19 cellular contexts compared by ENCODE assay signal in genomic region chr13:36536546-36536945, GRCh38.
"Had no signal": no experiment of that assay in that cellular context is flagged by ENCODE, and none has a peak within 500 bp of the region (broad histone marks: within the 10 kb centered on the region; RNA-seq: fewer than 3 reads in every experiment).

No MANE protein-coding gene starts in this region.

- H3K4me3 ChIP-seq: esophagus muscularis mucosa, gastroesophageal sphincter, heart left ventricle, left lung, thyroid gland had no signal

- H3K36me3 ChIP-seq: esophagus muscularis mucosa, gastroesophageal sphincter, heart left ventricle, left lung, thyroid gland had no signal

- H3K4me1 ChIP-seq: gastroesophageal sphincter had no signal

- H3K36me3 Mint-ChIP-seq: activated naive CD4-positive, alpha-beta T cell treated with anti-CD3 and anti-CD28 coated beads, Interleukin-2, amount 10 ng/mL, durations not matched to agents 7 days and 5 days had no signal

- H3K27ac ChIP-seq: esophagus muscularis mucosa, gastroesophageal sphincter, heart left ventricle, left lung, thyroid gland had no signal

- H3K27me3 Mint-ChIP-seq: activated naive CD4-positive, alpha-beta T cell treated with anti-CD3 and anti-CD28 coated beads, Interleukin-2, amount 10 ng/mL, durations not matched to agents 7 days and 5 days had no signal

- DNase-seq: activated CD4-positive, alpha-beta T cell treated with anti-CD3 and anti-CD28 coated beads, Interleukin-2, amount 50 U/mL, for 1 hour; activated CD8-positive, alpha-beta memory T cell treated with anti-CD3 and anti-CD28 coated beads, Interleukin-2, amount 50 U/mL, for 48 hours; activated effector memory CD4-positive, alpha-beta T cell treated with Interleukin-2 at 50 U/mL for 16 hours; activated naive CD4-positive, alpha-beta T cell treated with anti-CD3 and anti-CD28 coated beads, Interleukin-2, amount 10 ng/mL, durations not matched to agents 7 days and 5 days; activated naive CD8-positive, alpha-beta T cell treated with anti-CD3 and anti-CD28 coated beads, Interleukin-2, amount 50 U/mL, for 24 hours; activated T-cell treated with anti-CD3 and anti-CD28 coated beads, Interleukin-2, amount 50 U/mL, for 48 hours; anterior cingulate cortex; effector CD8-positive, alpha-beta T cell; heart left ventricle; left lung; nephron progenitor cell; occipital lobe; posterior cingulate gyrus; retina; stimulated activated naive B cell treated with anti-CD40 and anti-IgM and Interleukin-4, amounts not matched to agents 10 μg/mL and 1 μg/mL and 100 μg/mL, for 72 hours; thyroid gland had no signal

- H3K4me3 Mint-ChIP-seq: activated naive CD4-positive, alpha-beta T cell treated with anti-CD3 and anti-CD28 coated beads, Interleukin-2, amount 10 ng/mL, durations not matched to agents 7 days and 5 days; activated naive CD8-positive, alpha-beta T cell treated with anti-CD3 and anti-CD28 coated beads, Interleukin-2, amount 50 U/mL, for 24 hours; mesothelial cell of epicardium; nephron progenitor cell; stimulated activated naive B cell treated with anti-CD40 and anti-IgM and Interleukin-4, amounts not matched to agents 10 μg/mL and 1 μg/mL and 100 μg/mL, for 72 hours had no signal

- H3K9me3 Mint-ChIP-seq: activated naive CD4-positive, alpha-beta T cell treated with anti-CD3 and anti-CD28 coated beads, Interleukin-2, amount 10 ng/mL, durations not matched to agents 7 days and 5 days had no signal

- H3K9me3 ChIP-seq: thyroid gland had no signal

- H3K27ac Mint-ChIP-seq: activated naive CD4-positive, alpha-beta T cell treated with anti-CD3 and anti-CD28 coated beads, Interleukin-2, amount 10 ng/mL, durations not matched to agents 7 days and 5 days; activated naive CD8-positive, alpha-beta T cell treated with anti-CD3 and anti-CD28 coated beads, Interleukin-2, amount 50 U/mL, for 24 hours; mesothelial cell of epicardium; nephron progenitor cell; stimulated activated naive B cell treated with anti-CD40 and anti-IgM and Interleukin-4, amounts not matched to agents 10 μg/mL and 1 μg/mL and 100 μg/mL, for 72 hours had no signal

- H3K27me3 ChIP-seq: gastroesophageal sphincter, heart left ventricle, left lung, thyroid gland had no signal

- ATAC-seq: activated naive CD8-positive, alpha-beta T cell treated with anti-CD3 and anti-CD28 coated beads, Interleukin-2, amount 50 U/mL, for 24 hours; gastroesophageal sphincter; heart left ventricle; left lung; stimulated activated naive B cell treated with anti-CD40 and anti-IgM and Interleukin-4, amounts not matched to agents 10 μg/mL and 1 μg/mL and 100 μg/mL, for 72 hours had no signal

- H3K4me1 Mint-ChIP-seq: activated naive CD4-positive, alpha-beta T cell treated with anti-CD3 and anti-CD28 coated beads, Interleukin-2, amount 10 ng/mL, durations not matched to agents 7 days and 5 days; activated naive CD8-positive, alpha-beta T cell treated with anti-CD3 and anti-CD28 coated beads, Interleukin-2, amount 50 U/mL, for 24 hours; nephron progenitor cell; stimulated activated naive B cell treated with anti-CD40 and anti-IgM and Interleukin-4, amounts not matched to agents 10 μg/mL and 1 μg/mL and 100 μg/mL, for 72 hours had no signal
